Comparison of ENCODE assay signal across 31 cellular contexts in the genomic region with DNA sequence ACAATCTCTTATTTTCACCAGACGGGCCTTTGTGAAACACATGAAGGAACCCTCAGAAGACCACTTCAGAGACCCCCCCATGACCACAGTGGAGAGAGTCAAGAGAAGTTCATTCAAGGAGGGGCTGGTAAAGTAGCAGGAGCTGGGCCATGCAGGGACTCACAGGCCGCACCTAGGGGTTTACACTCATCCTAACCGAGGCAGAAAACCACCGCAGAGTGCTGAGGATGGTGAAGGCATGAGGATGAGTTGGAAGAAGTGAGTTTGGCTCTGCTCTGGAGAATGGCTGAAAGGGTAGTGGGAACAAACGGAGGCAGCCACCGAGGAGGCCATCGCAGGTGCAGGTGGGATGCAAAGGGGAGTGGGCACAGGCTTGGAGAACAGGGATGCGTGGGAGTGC.
"Had no signal": no experiment of that assay in that cellular context is flagged by ENCODE, and none has a peak within 500 bp of the region (broad histone marks: within the 10 kb centered on the region; RNA-seq: fewer than 3 reads in every experiment).

No MANE protein-coding gene starts in this region.

- H3K27me3 Mint-ChIP-seq: activated CD4-positive, alpha-beta memory T cell treated with anti-CD3 and anti-CD28 coated beads for 36 hours; activated CD4-positive, alpha-beta T cell treated with anti-CD3 and anti-CD28 coated beads for 36 hours; activated CD4-positive, alpha-beta T cell treated with anti-CD3 and anti-CD28 coated beads, Interleukin-2, amount 10 ng/mL, durations not matched to agents 24 days and 14 days; activated naive CD8-positive, alpha-beta T cell; activated T-cell treated with anti-CD3 and anti-CD28 coated beads, Interleukin-2, amount 50 U/mL, for 24 hours; activated T-helper 17 cell treated with anti-CD3 and anti-CD28 coated beads, Interleukin-2, amount 50 U/mL, for 72 hours; dendritic cell treated with granulocyte-macrophage colony-stimulating factor and Interleukin-4, amounts not matched to agents 40 ng/mL and 50 ng/mL, for 4 days; effector memory CD8-positive, alpha-beta T cell had no signal

- H3K27ac Mint-ChIP-seq: activated CD4-positive, alpha-beta memory T cell treated with anti-CD3 and anti-CD28 coated beads for 36 hours; activated CD4-positive, alpha-beta T cell treated with anti-CD3 and anti-CD28 coated beads for 36 hours; activated CD4-positive, alpha-beta T cell treated with anti-CD3 and anti-CD28 coated beads, Interleukin-2, amount 10 ng/mL, durations not matched to agents 24 days and 14 days; activated CD8-positive, alpha-beta T cell treated with anti-CD3 and anti-CD28 coated beads, Interleukin-2, amount 10 ng/mL, durations not matched to agents 7 days and 5 days; activated naive CD8-positive, alpha-beta T cell; activated T-cell treated with anti-CD3 and anti-CD28 coated beads, Interleukin-2, amount 50 U/mL, for 24 hours; activated T-helper 17 cell treated with anti-CD3 and anti-CD28 coated beads, Interleukin-2, amount 50 U/mL, for 72 hours; dendritic cell treated with granulocyte-macrophage colony-stimulating factor and Interleukin-4, amounts not matched to agents 40 ng/mL and 50 ng/mL, for 4 days; effector memory CD8-positive, alpha-beta T cell had no signal

- H3K4me3 Mint-ChIP-seq: activated CD4-positive, alpha-beta memory T cell treated with anti-CD3 and anti-CD28 coated beads for 36 hours; activated CD4-positive, alpha-beta T cell treated with anti-CD3 and anti-CD28 coated beads for 36 hours; activated CD4-positive, alpha-beta T cell treated with anti-CD3 and anti-CD28 coated beads, Interleukin-2, amount 10 ng/mL, durations not matched to agents 24 days and 14 days; activated CD8-positive, alpha-beta T cell treated with anti-CD3 and anti-CD28 coated beads, Interleukin-2, amount 10 ng/mL, durations not matched to agents 7 days and 5 days; activated naive CD8-positive, alpha-beta T cell; activated T-cell treated with anti-CD3 and anti-CD28 coated beads, Interleukin-2, amount 50 U/mL, for 24 hours; activated T-helper 17 cell treated with anti-CD3 and anti-CD28 coated beads, Interleukin-2, amount 50 U/mL, for 72 hours; central memory CD8-positive, alpha-beta T cell; dendritic cell treated with granulocyte-macrophage colony-stimulating factor and Interleukin-4, amounts not matched to agents 40 ng/mL and 50 ng/mL, for 4 days; effector memory CD8-positive, alpha-beta T cell had no signal

- FAIRE-seq: astrocyte, endometrium, endothelial cell of umbilical vein, frontal cortex had no signal

- DNase-seq: activated CD4-positive, alpha-beta memory T cell treated with anti-CD3 and anti-CD28 coated beads for 36 hours; activated CD4-positive, alpha-beta T cell treated with anti-CD3 and anti-CD28 coated beads for 36 hours; activated CD4-positive, alpha-beta T cell treated with anti-CD3 and anti-CD28 coated beads, Interleukin-2, amount 10 ng/mL, durations not matched to agents 24 days and 14 days; activated CD4-positive, CD25-positive, alpha-beta regulatory T cell; activated CD4-positive, CD25-positive, alpha-beta regulatory T cell treated with anti-CD3 and anti-CD28 coated beads, Interleukin-2, amount 50 U/mL, for 72 hours; activated CD8-positive, alpha-beta memory T cell treated with anti-CD3 and anti-CD28 coated beads, Interleukin-2, amount 50 U/mL, for 48 hours; activated CD8-positive, alpha-beta T cell treated with anti-CD3 and anti-CD28 coated beads, Interleukin-2, amount 10 ng/mL, durations not matched to agents 7 days and 5 days; activated effector memory CD4-positive, alpha-beta T cell treated with Interleukin-2 at 50 U/mL for 16 hours; activated gamma-delta T cell treated with Interleukin-2 at 50 U/mL for 16 hours; activated naive CD4-positive, alpha-beta T cell treated with anti-CD3 and anti-CD28 coated beads, Interleukin-2, amount 50 U/mL, for 16 hours; activated naive CD4-positive, alpha-beta T cell treated with Interleukin-2 at 50 U/mL for 16 hours; activated T-cell treated with anti-CD3 and anti-CD28 coated beads for 4 hours; activated T-cell treated with anti-CD3 and anti-CD28 coated beads, Interleukin-2, amount 50 U/mL, for 24 hours; amniotic stem cell; anterior cingulate cortex; brain microvascular endothelial cell; dorsolateral prefrontal cortex; effector CD4-positive, alpha-beta T cell; effector memory CD8-positive, alpha-beta T cell; foreskin fibroblast; T-helper 2 cell had no signal

- H3K36me3 ChIP-seq: brain microvascular endothelial cell had no signal

- H3K27me3 ChIP-seq: brain microvascular endothelial cell had no signal

- H3K36me3 Mint-ChIP-seq: activated CD4-positive, alpha-beta memory T cell treated with anti-CD3 and anti-CD28 coated beads for 36 hours; activated naive CD8-positive, alpha-beta T cell had no signal

- H3K4me3 ChIP-seq: coronary artery, dorsolateral prefrontal cortex had no signal

- ATAC-seq: activated CD4-positive, alpha-beta T cell treated with anti-CD3 and anti-CD28 coated beads for 36 hours; activated CD8-positive, alpha-beta T cell treated with anti-CD3 and anti-CD28 coated beads, Interleukin-2, amount 10 ng/mL, durations not matched to agents 7 days and 5 days; activated T-helper 17 cell treated with anti-CD3 and anti-CD28 coated beads, Interleukin-2, amount 50 U/mL, for 72 hours; effector memory CD8-positive, alpha-beta T cell had no signal

- H3K4me1 Mint-ChIP-seq: activated CD4-positive, alpha-beta T cell treated with anti-CD3 and anti-CD28 coated beads for 36 hours; activated CD4-positive, alpha-beta T cell treated with anti-CD3 and anti-CD28 coated beads, Interleukin-2, amount 10 ng/mL, durations not matched to agents 24 days and 14 days; activated T-helper 17 cell treated with anti-CD3 and anti-CD28 coated beads, Interleukin-2, amount 50 U/mL, for 72 hours; central memory CD8-positive, alpha-beta T cell had no signal

- H3K27ac ChIP-seq: brain microvascular endothelial cell, coronary artery, dorsolateral prefrontal cortex, epithelial cell of prostate had no signal
